Comparison of ENCODE assay signal across 13 cellular contexts in the genomic region with DNA sequence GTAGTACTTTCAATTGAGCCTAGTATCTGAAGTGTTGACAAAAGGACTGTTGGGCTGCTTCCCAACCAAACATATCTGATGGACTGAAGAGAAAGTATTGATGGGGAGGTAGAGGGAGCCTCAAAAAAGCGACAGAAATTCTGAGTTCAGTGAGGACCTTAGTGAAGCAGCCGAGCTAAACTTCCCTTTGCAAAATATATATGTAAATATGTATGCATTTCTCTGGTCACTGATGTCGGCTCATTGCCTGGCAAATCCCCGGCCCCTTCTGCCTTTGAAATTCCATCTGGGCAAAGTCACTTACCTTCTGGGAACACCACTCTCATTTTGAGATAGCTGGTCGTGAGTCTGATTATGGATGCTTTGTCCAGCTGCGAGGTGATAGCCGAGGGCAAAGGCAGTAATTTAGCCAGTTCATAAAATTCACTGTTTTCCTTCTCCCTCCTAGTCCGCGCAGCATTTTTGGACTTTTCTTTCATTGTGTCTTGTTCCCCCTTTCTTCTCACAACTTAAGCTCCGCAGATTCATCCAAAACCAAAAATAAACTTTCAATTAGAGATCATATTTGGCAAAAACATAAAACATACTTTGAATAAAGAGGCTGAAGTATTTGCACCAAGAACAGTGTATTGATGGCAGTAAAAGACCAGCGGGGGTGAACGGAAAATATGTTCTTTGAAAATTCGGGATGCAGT. TPM values are rescaled to one million over a fixed set of nuclear protein-coding genes. Genes with fewer than 3 reads are reported as not detected.
DNase-seq lines count a peak whose midpoint lies in the region; ATAC-seq, FAIRE-seq and TF ChIP-seq lines count a peak whose summit lies in the region.
"Had no signal": no experiment of that assay in that cellular context is flagged by ENCODE, and none has a peak within 500 bp of the region (broad histone marks: within the 10 kb centered on the region; RNA-seq: fewer than 3 reads in every experiment).

No MANE protein-coding gene starts in this region.

- peaks cover 31% of the 10 kb centered on the region for H3K9me3 Mint-ChIP-seq in T-helper 2 cell treated with Interferon-gamma antibody and Interleukin-4, amounts not matched to agents 5 μg/mL and 100 μg/mL, for 36 hours
- no peaks in the 10 kb centered on the region for H3K9me3 Mint-ChIP-seq in HFFc6

- peaks cover 20% of the 10 kb centered on the region for H3K4me1 Mint-ChIP-seq in T-helper 2 cell treated with Interferon-gamma antibody and Interleukin-4, amounts not matched to agents 5 μg/mL and 100 μg/mL, for 36 hours (ENCODE audit: low read depth)
- peaks cover 41% of the 10 kb centered on the region for H3K4me1 Mint-ChIP-seq in HFFc6 (ENCODE audit: low read depth)

- peaks cover 0 to 53% (median 15%) of the 10 kb centered on the region in 4 donors for H3K27me3 ChIP-seq in pancreas

- no peaks in the 10 kb centered on the region for H3K4me1 ChIP-seq in pancreas

- no peaks in the 10 kb centered on the region for H3K9me3 ChIP-seq in pancreas

- intact Hi-C loops in pancreas (cut with DNase I), result no loop called here

- TF ChIP-seq CTCF in HFFc6 (IDR thresholded peaks at IDR 0.05) (no peak), epithelial cell of proximal tubule (conservative IDR thresholded peaks at IDR 0.05; ENCODE audit: low read depth, low read length) (no peak), pancreas (IDR thresholded peaks at IDR 0.05) (no peak)

- no peak for FAIRE-seq in pancreas (lab: Jason Lieb, UNC)

- WGBS in pancreas, 2 donors, result 29 to 30% methylated on average over 13 of the region's 13 CpGs

- peaks cover 91% of the 10 kb centered on the region for H3K27me3 Mint-ChIP-seq in T-helper 2 cell treated with Interferon-gamma antibody and Interleukin-4, amounts not matched to agents 5 μg/mL and 100 μg/mL, for 36 hours (ENCODE audit: low read depth)
- H3K27me3 Mint-ChIP-seq in HFFc6 (ENCODE audit: insufficient read depth), result peaks cover 2% of the 10 kb centered on the region

- H3K27ac ChIP-seq in pancreas, result peak overlapping the region in 3 of 4 donors; percentile 74 to 94 (median 86)
- H3K27ac ChIP-seq: HL-60, PC-9 had no signal

- H3K4me3 Mint-ChIP-seq in T-helper 2 cell treated with Interferon-gamma antibody and Interleukin-4, amounts not matched to agents 5 μg/mL and 100 μg/mL, for 36 hours, result no peak overlapping the region
- H3K4me3 Mint-ChIP-seq in HFFc6, result peak overlapping the region; percentile 96
- H3K4me3 Mint-ChIP-seq: activated naive CD4-positive, alpha-beta T cell treated with anti-CD3 and anti-CD28 coated beads, Interleukin-2, amount 50 U/mL, for 24 hours had no signal

- ATAC-seq in pancreas, result no peak

- peak overlapping the region; percentile 68 for H3K27ac Mint-ChIP-seq in T-helper 2 cell treated with Interferon-gamma antibody and Interleukin-4, amounts not matched to agents 5 μg/mL and 100 μg/mL, for 36 hours
- peak overlapping the region; percentile 93 for H3K27ac Mint-ChIP-seq in HFFc6
- H3K27ac Mint-ChIP-seq: activated naive CD4-positive, alpha-beta T cell treated with anti-CD3 and anti-CD28 coated beads, Interleukin-2, amount 50 U/mL, for 24 hours had no signal

- H3K36me3 Mint-ChIP-seq in T-helper 2 cell treated with Interferon-gamma antibody and Interleukin-4, amounts not matched to agents 5 μg/mL and 100 μg/mL, for 36 hours (ENCODE audit: low read depth), result peaks cover 7% of the 10 kb centered on the region
- peaks cover 42% of the 10 kb centered on the region for H3K36me3 Mint-ChIP-seq in HFFc6 (ENCODE audit: low read depth)

- H3K36me3 ChIP-seq in pancreas, result no peaks in the 10 kb centered on the region

- H3K4me3 ChIP-seq in epithelial cell of proximal tubule (ENCODE audit: low read depth, low read length) (peak overlapping the region; percentile 69), pancreas (peak overlapping the region in 3 of 4 donors; percentile 26 to 53 (median 44))
- H3K4me3 ChIP-seq: PC-9 had no signal

- no peak for DNase-seq in T-helper 2 cell treated with Interferon-gamma antibody and Interleukin-4, amounts not matched to agents 5 μg/mL and 100 μg/mL, for 36 hours (ENCODE audit: low spot score)
- DNase-seq in T-helper 2 cell, result no peak
- DNase-seq in HFFc6, result no peak
- DNase-seq in epithelial cell of proximal tubule (ENCODE audit: low read depth), result no peak
- no peak for DNase-seq in pancreas
- DNase-seq in GOT3 (lab: John Stamatoyannopoulos, UW), result no peak
- DNase-seq in NOMO-1 (lab: John Stamatoyannopoulos, UW; ENCODE audit: unreplicated experiment in 2 of 2), result no peak
- no peak for DNase-seq in NCI-H187 treated with DMSO at 0.1 percent for 48 hours (lab: John Stamatoyannopoulos, UW)
- DNase-seq: activated CD4-positive, alpha-beta T cell treated with anti-CD3 and anti-CD28 coated beads, Interleukin-2, amount 50 U/mL, for 4 hours; PC-9; stimulated activated naive CD4-positive, alpha-beta T cell treated with Interleukin-2 at 50 U/mL for 16 hours had no signal

RNA-seq across cellular contexts. Expression of a gene that starts 1.6 kb away (rescaled TPM):
- total RNA-seq in HFFc6 (2021; fragmentation: NEBNext Ultra II Directional; extraction: Animal tissue kit (Norgen Biotek cat#: 25700)), result 10 to 100 TPM; 15.4 to 22.0 (median 18.2) TPM
- total RNA-seq in epithelial cell of proximal tubule (6.9 and 9.5 TPM in 2 replicates), pancreas (1 to 10 TPM; 3.1 to 6.0 (median 4.1) TPM)
- 1 to 10 TPM; 1.5 to 4.5 TPM for polyA plus RNA-seq in pancreas
